In the genomic region with DNA sequence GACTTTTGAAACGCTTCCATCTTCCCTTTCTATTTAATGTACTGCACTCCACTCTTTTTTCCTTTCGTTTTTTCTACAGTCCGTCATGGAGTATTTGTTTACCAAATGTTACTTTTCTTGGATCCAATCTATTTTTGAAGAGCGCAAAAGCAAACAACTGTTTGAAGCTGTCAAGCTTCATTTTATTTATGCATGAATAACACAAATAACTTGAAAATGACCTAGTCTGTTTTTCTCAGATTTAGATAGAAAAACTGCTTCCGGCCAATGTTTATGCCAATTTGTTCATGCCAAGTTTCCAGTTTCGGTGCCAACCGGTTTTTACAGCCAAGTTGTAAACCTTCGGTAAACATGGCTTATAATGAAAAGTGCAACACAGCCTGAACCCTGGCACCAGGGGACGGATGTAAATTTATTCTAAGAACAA, we compare ENCODE assay signal across 8 cellular contexts.
DNase-seq lines count a peak whose midpoint lies in the region; ATAC-seq and TF ChIP-seq lines count a peak whose summit lies in the region.

No MANE protein-coding gene starts in this region.

- peaks cover 29 to 41% (median 31%) of the 10 kb centered on the region in 4 donors for H3K4me1 Mint-ChIP-seq in CD4-positive, alpha-beta memory T cell
- peaks cover 11 to 61% (median 17%) of the 10 kb centered on the region in 7 donors for H3K4me1 Mint-ChIP-seq in naive thymus-derived CD4-positive, alpha-beta T cell

- peaks cover 20% of the 10 kb centered on the region for H3K4me1 ChIP-seq in CD4-positive, alpha-beta memory T cell (ENCODE audit: insufficient read depth, low read length)
- H3K4me1 ChIP-seq in naive thymus-derived CD4-positive, alpha-beta T cell (ENCODE audit: control insufficient read depth in 2 of 2, insufficient read depth in 2 of 2, low read length in 2 of 2) = peaks cover 0 to 5% of the 10 kb centered on the region in 2 donors

- H3K27ac ChIP-seq in CD4-positive, alpha-beta memory T cell (ENCODE audit: low read depth, low read length) = peak overlapping the region; percentile 61
- no peak overlapping the region for H3K27ac ChIP-seq in naive thymus-derived CD4-positive, alpha-beta T cell (ENCODE audit: low read depth, low read length)
- H3K27ac ChIP-seq in RWPE1 = no peak overlapping the region

- no peaks in the 10 kb centered on the region for H3K27me3 ChIP-seq in CD4-positive, alpha-beta memory T cell (ENCODE audit: insufficient read depth, low read length)
- no peaks in the 10 kb centered on the region for H3K27me3 ChIP-seq in naive thymus-derived CD4-positive, alpha-beta T cell (ENCODE audit: control insufficient read depth in 2 of 2, insufficient read depth in 2 of 2, low read length in 2 of 2)

- H3K36me3 Mint-ChIP-seq in CD4-positive, alpha-beta memory T cell = peaks cover 0 to 3% of the 10 kb centered on the region in 2 donors
- H3K36me3 Mint-ChIP-seq in naive thymus-derived CD4-positive, alpha-beta T cell = peaks cover 0 to 37% (median 0%) of the 10 kb centered on the region in 5 donors

- POLR2A ChIA-PET in CD4-positive, alpha-beta memory T cell (lab: Charles Lee; ENCODE audit: partially characterized antibody) = interaction anchor here (0.7 to 7.6 kb wide), 9 partner anchors 11 to 299 kb away, joined by 3 to 93 read pairs (median 5); partner anchors contain the start of gene KLF6
- POLR2A ChIA-PET in naive thymus-derived CD4-positive, alpha-beta T cell (lab: Charles Lee) = interaction anchor here (0.6 to 2.2 kb wide), 5 partner anchors 10 to 246 kb away, joined by 3 to 9 read pairs (median 3); partner anchors contain the start of gene KLF6
- POLR2A ChIA-PET in RWPE1 (lab: Yijun Ruan, JAX; ENCODE audit: low non-redundant PET) = no interaction called here

- CTCF ChIA-PET in CD4-positive, alpha-beta memory T cell (lab: Charles Lee; ENCODE audit: partially characterized antibody) = interaction anchor here (1.3 to 2.2 kb wide), 3 partner anchors 10 to 124 kb away, joined by 3 to 12 read pairs (median 4); no protein-coding TSS in a partner anchor
- CTCF ChIA-PET in naive thymus-derived CD4-positive, alpha-beta T cell (lab: Charles Lee) = interaction anchor here (0.6 kb wide), 1 partner anchor 196 kb away, joined by 3 read pairs; no protein-coding TSS in a partner anchor
- CTCF ChIA-PET in RWPE1 (lab: Yijun Ruan, JAX) = interaction anchor here (0.7 kb wide), 1 partner anchor 15 kb away, joined by 4 read pairs; no protein-coding TSS in a partner anchor

- no peaks in the 10 kb centered on the region for H3K27me3 Mint-ChIP-seq in CD4-positive, alpha-beta memory T cell
- no peaks in the 10 kb centered on the region for H3K27me3 Mint-ChIP-seq in naive thymus-derived CD4-positive, alpha-beta T cell

- no peaks in the 10 kb centered on the region for H3K36me3 ChIP-seq in CD4-positive, alpha-beta memory T cell (ENCODE audit: insufficient read depth, low read length)
- H3K36me3 ChIP-seq in naive thymus-derived CD4-positive, alpha-beta T cell (ENCODE audit: control insufficient read depth in 2 of 3, insufficient read depth in 3 of 3, low read length in 3 of 3) = no peaks in the 10 kb centered on the region

- ATAC-seq in naive thymus-derived CD4-positive, alpha-beta T cell = no peak
- no peak for ATAC-seq in GM18502 (IDR thresholded peaks at IDR 0.05; ENCODE audit: poor library complexity, unreplicated experiment)
- ATAC-seq in HG02852 (IDR thresholded peaks at IDR 0.05; ENCODE audit: unreplicated experiment) = no peak
- no peak for ATAC-seq in HG03097 (IDR thresholded peaks at IDR 0.05; ENCODE audit: low FRiP score, unreplicated experiment)

- DNase-seq in CD4-positive, alpha-beta memory T cell = no peak
- DNase-seq in NCI-H2196 (lab: John Stamatoyannopoulos, UW; ENCODE audit: unreplicated experiment) (peak; percentile 63), dedifferentiated amniotic fluid mesenchymal stem cell (ENCODE audit: extremely low spot score) (peak; percentile 17), RWPE1 (ENCODE audit: low spot score) (no peak)
- no peak for DNase-seq in naive thymus-derived CD4-positive, alpha-beta T cell

- H3K4me3 ChIP-seq in CD4-positive, alpha-beta memory T cell (ENCODE audit: low read length in 2 of 2) = no peak overlapping the region
- no peak overlapping the region for H3K4me3 ChIP-seq in naive thymus-derived CD4-positive, alpha-beta T cell (ENCODE audit: low read length)

- peak overlapping the region; percentile 1 to 94 (median 90) for H3K4me3 Mint-ChIP-seq in CD4-positive, alpha-beta memory T cell
- peak overlapping the region in 7 of 10 donors; percentile 29 to 80 (median 72) for H3K4me3 Mint-ChIP-seq in naive thymus-derived CD4-positive, alpha-beta T cell

- no peaks in the 10 kb centered on the region for H3K9me3 ChIP-seq in CD4-positive, alpha-beta memory T cell (ENCODE audit: control insufficient read depth in 1 of 2, low read length in 2 of 2)
- H3K9me3 ChIP-seq in naive thymus-derived CD4-positive, alpha-beta T cell (ENCODE audit: control insufficient read depth in 2 of 3, low read length in 3 of 3) = no peaks in the 10 kb centered on the region

- no peak for TF ChIP-seq CTCF in RWPE1 (conservative IDR thresholded peaks at IDR 0.05; ENCODE audit: low read depth)

- intact Hi-C loops in CD4-positive, alpha-beta memory T cell (cut with micrococcal nuclease) = loop anchor here (1.0 kb wide), 1 partner anchor 13 kb away; no protein-coding TSS in a partner anchor
- intact Hi-C loops in naive thymus-derived CD4-positive, alpha-beta T cell (cut with micrococcal nuclease) = loop anchor here (1.0 to 10.0 kb wide), 9 partner anchors 13 to 719 kb away; partner anchors contain the start of gene KLF6 (in 1 of the 2)

- peaks cover 0 to 2% (median 0%) of the 10 kb centered on the region in 8 donors for H3K9me3 Mint-ChIP-seq in CD4-positive, alpha-beta memory T cell
- H3K9me3 Mint-ChIP-seq in naive thymus-derived CD4-positive, alpha-beta T cell = peaks cover 0 to 10% (median 0%) of the 10 kb centered on the region in 11 donors

- H3K27ac Mint-ChIP-seq in CD4-positive, alpha-beta memory T cell = peak overlapping the region; percentile 61 to 99 (median 97)
- H3K27ac Mint-ChIP-seq in naive thymus-derived CD4-positive, alpha-beta T cell = peak overlapping the region in 5 of 9 donors; percentile 32 to 95 (median 80)

Comparison
In these comparisons a context has a peak if more than half of its experiments do, and no peak if none do; other contexts are left out.
1. DNase-seq: peak in NCI-H2196 (single experiment) and dedifferentiated amniotic fluid mesenchymal stem cell (single experiment); none in CD4-positive, alpha-beta memory T cell (0 of 5), naive thymus-derived CD4-positive, alpha-beta T cell (0 of 9) and RWPE1 (single experiment).